8 cellular contexts compared by ENCODE assay signal in the genomic region with DNA sequence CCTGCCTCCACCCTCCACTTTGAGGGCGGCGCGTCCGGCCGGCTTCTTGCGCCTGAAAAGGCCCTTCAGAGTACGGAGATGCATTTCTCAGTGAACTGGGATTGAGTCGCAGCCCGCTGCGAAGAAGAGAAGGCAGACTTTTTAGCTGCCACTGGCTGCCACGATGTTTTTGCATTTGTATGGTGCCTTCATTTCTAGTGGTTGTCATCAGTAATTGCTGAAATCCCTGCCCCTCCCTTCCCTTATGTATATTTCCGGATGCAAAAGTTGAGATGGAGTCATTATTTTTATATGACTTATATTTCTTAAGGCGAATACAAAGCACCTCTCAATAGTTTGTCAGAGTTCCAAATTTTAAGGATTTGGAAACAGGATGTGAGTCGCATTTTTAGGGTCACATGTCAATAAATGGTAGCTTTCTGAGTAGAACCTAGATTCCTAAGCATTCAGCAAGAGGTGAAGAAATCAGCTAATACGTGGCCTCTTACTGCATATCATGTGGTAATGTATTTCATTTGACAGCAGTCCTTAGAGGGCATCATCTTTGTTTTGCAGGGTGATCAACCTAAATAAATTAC. TPM values are rescaled to one million over a fixed set of nuclear protein-coding genes. Genes with fewer than 3 reads are reported as not detected.
DNase-seq lines count a peak whose midpoint lies in the region; ATAC-seq and TF ChIP-seq lines count a peak whose summit lies in the region.

No MANE protein-coding gene starts in this region.

- peak overlapping the region; percentile 22 for H3K9ac ChIP-seq in mammary epithelial cell (ENCODE audit: insufficient read depth, low read length)

- 57% methylated on average over 3 of the region's 15 CpGs for WGBS in mammary epithelial cell (ENCODE audit: low coverage, missing lambda C conversion rate)

- in situ Hi-C loops in mammary epithelial cell (cut with MboI; ENCODE audit: low sequenced_read_pairs in 2 of 2), result no loop called here

- intact Hi-C loops in mammary epithelial cell (cut with micrococcal nuclease) (no loop called here), mucosa of descending colon (cut with DNase I, micrococcal nuclease) (no loop called here)

- H3K4me2 ChIP-seq in mammary epithelial cell (ENCODE audit: insufficient read depth, low read depth, low read length), result peak overlapping the region; percentile 64

- H3K36me3 ChIP-seq in GM06990 (ENCODE audit: control insufficient read depth, insufficient read depth, low read length) (no peaks in the 10 kb centered on the region), mammary epithelial cell (ENCODE audit: insufficient read depth, low read length) (no peaks in the 10 kb centered on the region), mucosa of descending colon (ENCODE audit: low read depth) (no peaks in the 10 kb centered on the region)

- H2AFZ ChIP-seq in mammary epithelial cell (ENCODE audit: low read depth, low read length), result peak overlapping the region; percentile 94

- ATAC-seq in mucosa of descending colon, result peak; percentile 4
- no peak for ATAC-seq in GM18517 (IDR thresholded peaks at IDR 0.05; ENCODE audit: unreplicated experiment)
- no peak for ATAC-seq in GM21390 (IDR thresholded peaks at IDR 0.05; ENCODE audit: unreplicated experiment)

- H3K4me3 ChIP-seq in GM06990 (replicated peaks; ENCODE audit: low read depth, low read length) (peak overlapping the region; percentile 85), mammary epithelial cell (replicated peaks in 1 of 3; ENCODE audit: insufficient read depth in 1 of 3, low read depth in 2 of 3, low read length in 3 of 3) (peak overlapping the region; percentile 46 to 82 (median 65)), mucosa of descending colon (peak overlapping the region; percentile 32)

- peak overlapping the region; percentile 21 for H3K27ac ChIP-seq in mammary epithelial cell (ENCODE audit: insufficient read depth, low read depth, low read length)

- H3K9me3 ChIP-seq in mammary epithelial cell (replicated peaks; ENCODE audit: insufficient read depth, low read length) (no peaks in the 10 kb centered on the region), mucosa of descending colon (no peaks in the 10 kb centered on the region)

- dilution Hi-C loops in mammary epithelial cell (cut with HindIII; ENCODE audit: low sequenced_read_pairs), result no loop called here

- TF ChIP-seq CTCF in GM06990 (IDR thresholded peaks at IDR 0.05; ENCODE audit: insufficient read depth, low read length, poor library complexity, severe bottlenecking) (no peak), mammary epithelial cell (conservative IDR thresholded peaks at IDR 0.05 in 1 of 2, IDR thresholded peaks at IDR 0.05 in 1 of 2; ENCODE audit: extremely low read depth in 1 of 2, insufficient read depth in 1 of 2, low read depth in 1 of 2, low read length in 2 of 2) (no peak), mucosa of descending colon (IDR thresholded peaks at IDR 0.05) (no peak)

- BruUV-seq in mammary epithelial cell (replicated peaks; lab: Mats Ljungman, UMichigan), result TSS peak; percentile 47

- H4K20me1 ChIP-seq in mammary epithelial cell (ENCODE audit: insufficient read depth, low read length), result no peaks in the 10 kb centered on the region

- CTCF ChIA-PET in mammary epithelial cell (lab: Charles Lee; ENCODE audit: low non-redundant PET), result no interaction called here

- no peaks in the 10 kb centered on the region for H3K27me3 ChIP-seq in GM06990 (replicated peaks; ENCODE audit: control insufficient read depth, insufficient read depth, low read length)
- peaks cover 9% of the 10 kb centered on the region for H3K27me3 ChIP-seq in mammary epithelial cell (ENCODE audit: insufficient read depth, low read length)

- H3K4me1 ChIP-seq in mammary epithelial cell (ENCODE audit: insufficient read depth, low read length) (peaks cover 2% of the 10 kb centered on the region), mucosa of descending colon (ENCODE audit: low read depth) (peaks cover 6% of the 10 kb centered on the region)

- H3K79me2 ChIP-seq in mammary epithelial cell (ENCODE audit: insufficient read depth, low read length), result peaks cover 41% of the 10 kb centered on the region

- DNase-seq in GM06990 (ENCODE audit: extremely low read depth, insufficient read length), result no peak
- peak; percentile 45 for DNase-seq in NAMALWA (ENCODE audit: low spot score)
- DNase-seq in mammary epithelial cell, result peak; percentile 14
- no peak for DNase-seq in mucosa of descending colon
- DNase-seq in 8988T, result no peak
- DNase-seq in DMS114 treated with DMSO at 0.1 percent for 48 hours (lab: John Stamatoyannopoulos, UW; ENCODE audit: unreplicated experiment), result no peak

RNA-seq across cellular contexts. Expression of gene ATP6AP2, which starts 0.7 kb away (rescaled TPM):
- total RNA-seq in mammary epithelial cell (100 to 1,000 TPM in 1 of 2 donors, 10 to 100 TPM in 1; 99.4 to 154 TPM), mucosa of descending colon (10 to 100 TPM; 81.1 to 94.2 (median 87.3) TPM)
- polyA plus RNA-seq in mammary epithelial cell, result 145 TPM
- 63.8 TPM for polyA minus RNA-seq in mammary epithelial cell

RNA-seq across cellular contexts. Expression of gene MPC1L, which starts 41.8 kb away (rescaled TPM):
- not detected for total RNA-seq in mammary epithelial cell
- polyA plus RNA-seq in mammary epithelial cell, result not detected
- not detected for polyA minus RNA-seq in mammary epithelial cell
- not detected for total RNA-seq in mucosa of descending colon

Comparison
In these comparisons a context has a peak if more than half of its experiments do, and no peak if none do; other contexts are left out.
1. DNase-seq: peak in NAMALWA (single experiment) and mammary epithelial cell (single experiment); none in GM06990 (single experiment), mucosa of descending colon (0 of 3), 8988T (single experiment) and DMS114 treated with DMSO at 0.1 percent for 48 hours (single experiment).
2. H3K4me3 ChIP-seq: peak in every context shown above with its lines; median percentile 85 in GM06990; 65 in mammary epithelial cell; 32 in mucosa of descending colon.